ENCODE assay signal across 10 cellular contexts in the genomic region with DNA sequence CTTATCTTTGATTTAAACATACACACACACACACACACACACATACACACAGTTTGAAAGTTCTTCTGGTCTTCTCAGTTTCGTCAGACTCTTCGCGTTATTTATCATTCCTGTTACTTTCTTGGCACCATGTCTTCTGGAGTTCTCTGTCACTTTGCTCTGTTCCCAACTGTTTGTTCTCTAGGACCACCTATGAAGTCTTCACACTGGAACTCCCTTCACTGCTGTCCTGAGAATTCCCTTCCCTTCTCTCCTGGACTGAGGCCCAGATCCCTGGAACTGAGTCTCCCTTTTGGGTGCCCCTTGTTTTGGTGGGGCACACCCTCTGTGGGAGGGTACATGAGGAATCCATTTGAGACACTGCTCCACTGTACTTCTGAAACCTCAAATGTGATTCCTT. TPM values are rescaled to one million over a fixed set of nuclear protein-coding genes. Genes with fewer than 3 reads are reported as not detected.
DNase-seq lines count a peak whose midpoint lies in the region; ATAC-seq and TF ChIP-seq lines count a peak whose summit lies in the region.
"Had no signal": no experiment of that assay in that cellular context is flagged by ENCODE, and none has a peak within 500 bp of the region (broad histone marks: within the 10 kb centered on the region; RNA-seq: fewer than 3 reads in every experiment).

No MANE protein-coding gene starts in this region.

- H3K36me3 ChIP-seq in neuronal stem cell (replicated peaks in 1 of 2; ENCODE audit: control insufficient read depth in 2 of 2, insufficient read depth in 2 of 2, low read length in 2 of 2) (no peaks in the 10 kb centered on the region), upper lobe of right lung (no peaks in the 10 kb centered on the region), mammary epithelial cell (ENCODE audit: insufficient read depth, low read length) (no peaks in the 10 kb centered on the region)

- CTCF ChIA-PET in mammary epithelial cell (lab: Charles Lee; ENCODE audit: low non-redundant PET): interaction anchor here (0.6 to 1.4 kb wide), 5 partner anchors 49 to 238 kb away, joined by 3 to 86 read pairs (median 8); a partner anchor contains a TSS

- no TSS peak for BruUV-seq in mammary epithelial cell (replicated peaks; lab: Mats Ljungman, UMichigan)

- H3K9me3 ChIP-seq in neuronal stem cell (replicated peaks in 1 of 2; ENCODE audit: control insufficient read depth in 2 of 2, insufficient read depth in 1 of 2, low read depth in 1 of 2, low read length in 2 of 2) (no peaks in the 10 kb centered on the region), upper lobe of right lung (no peaks in the 10 kb centered on the region), mammary epithelial cell (replicated peaks; ENCODE audit: insufficient read depth, low read length) (no peaks in the 10 kb centered on the region)

- H3K4me2 ChIP-seq in neuronal stem cell (ENCODE audit: insufficient read depth, low read length, poor library complexity, severe bottlenecking): no peak overlapping the region
- H3K4me2 ChIP-seq in mammary epithelial cell (ENCODE audit: insufficient read depth, low read depth, low read length): no peak overlapping the region

- DNase-seq in amniotic epithelial cell (ENCODE audit: low read depth): peak; percentile 76
- peak; percentile 58 for DNase-seq in fibroblast of villous mesenchyme (ENCODE audit: low read depth)
- DNase-seq in neuronal stem cell (ENCODE audit: low spot score): no peak
- no peak for DNase-seq in upper lobe of right lung
- no peak for DNase-seq in AG08395 (ENCODE audit: low spot score)
- DNase-seq in ecto neural progenitor cell (ENCODE audit: low spot score): no peak
- DNase-seq in mammary epithelial cell: no peak
- DNase-seq: activated B cell treated with CpG ODN at 0.5 μM for 24 hours; stimulated activated naive B cell treated with anti-CD40 and anti-IgM and Interleukin-4, amounts not matched to agents 10 μg/mL and 1 μg/mL and 100 μg/mL, for 72 hours had no signal

- H2BK12ac ChIP-seq in neuronal stem cell (ENCODE audit: low read length): no peak overlapping the region

- no peak for TF ChIP-seq CTCF in fibroblast of villous mesenchyme (IDR thresholded peaks at IDR 0.05; ENCODE audit: insufficient read depth, low read depth, low read length)
- TF ChIP-seq CTCF in upper lobe of right lung (IDR thresholded peaks at IDR 0.05): no peak
- TF ChIP-seq CTCF in mammary epithelial cell (conservative IDR thresholded peaks at IDR 0.05 in 1 of 2, IDR thresholded peaks at IDR 0.05 in 1 of 2; ENCODE audit: extremely low read depth in 1 of 2, insufficient read depth in 1 of 2, low read depth in 1 of 2, low read length in 2 of 2): no peak

- dilution Hi-C loops in mammary epithelial cell (cut with HindIII; ENCODE audit: low sequenced_read_pairs): loop anchor here (25.0 kb wide), 1 partner anchor 180 kb away; no protein-coding TSS in a partner anchor

- H3K14ac ChIP-seq in neuronal stem cell (ENCODE audit: low read length): no peak overlapping the region

- H3K4ac ChIP-seq in neuronal stem cell (ENCODE audit: low read length): no peak overlapping the region

- no peak overlapping the region for H2BK120ac ChIP-seq in neuronal stem cell (ENCODE audit: low read depth, low read length)

- no peak overlapping the region for H4K8ac ChIP-seq in neuronal stem cell (ENCODE audit: low read depth, low read length)

- no peak overlapping the region for H2AFZ ChIP-seq in neuronal stem cell (ENCODE audit: low read length)
- H2AFZ ChIP-seq in mammary epithelial cell (ENCODE audit: low read depth, low read length): no peak overlapping the region

- no peak overlapping the region for H3K27ac ChIP-seq in neuronal stem cell (replicated peaks; ENCODE audit: low read length)
- H3K27ac ChIP-seq in upper lobe of right lung: peak overlapping the region; percentile 49
- H3K27ac ChIP-seq in mammary epithelial cell (ENCODE audit: insufficient read depth, low read depth, low read length): no peak overlapping the region

- intact Hi-C loops in upper lobe of right lung (cut with DNase I) (loop anchor here (5.0 kb wide), 1 partner anchor 190 kb away; no protein-coding TSS in a partner anchor), mammary epithelial cell (cut with micrococcal nuclease) (loop anchor here (2.0 to 10.0 kb wide), 2 partner anchors 437 to 515 kb away; no protein-coding TSS in a partner anchor)

- no peak overlapping the region for H3K4me3 ChIP-seq in fibroblast of villous mesenchyme (ENCODE audit: low read depth, low read length)
- H3K4me3 ChIP-seq in neuronal stem cell (ENCODE audit: low read length in 2 of 2): no peak overlapping the region
- H3K4me3 ChIP-seq in upper lobe of right lung: no peak overlapping the region
- H3K4me3 ChIP-seq in mammary epithelial cell (replicated peaks in 1 of 3; ENCODE audit: insufficient read depth in 1 of 3, low read depth in 2 of 3, low read length in 3 of 3): no peak overlapping the region

- no peak overlapping the region for H3K9ac ChIP-seq in neuronal stem cell (ENCODE audit: low read depth, low read length, poor library complexity)
- no peak overlapping the region for H3K9ac ChIP-seq in mammary epithelial cell (ENCODE audit: insufficient read depth, low read length)

- H2BK5ac ChIP-seq in neuronal stem cell (ENCODE audit: low read length): no peak overlapping the region

- H2BK15ac ChIP-seq in neuronal stem cell (ENCODE audit: low read length): peak overlapping the region; percentile 25

- H4K91ac ChIP-seq in neuronal stem cell (ENCODE audit: low read depth, low read length, poor library complexity): no peak overlapping the region

- H3K79me1 ChIP-seq in neuronal stem cell (ENCODE audit: low read depth, low read length): peaks cover 2% of the 10 kb centered on the region

- H3K27me3 ChIP-seq in neuronal stem cell (ENCODE audit: control insufficient read depth in 3 of 3, insufficient read depth in 3 of 3, low read depth in 1 of 3, low read length in 3 of 3) (no peaks in the 10 kb centered on the region), upper lobe of right lung (no peaks in the 10 kb centered on the region), mammary epithelial cell (ENCODE audit: insufficient read depth, low read length) (no peaks in the 10 kb centered on the region)

- no peak overlapping the region for H2AK5ac ChIP-seq in neuronal stem cell (ENCODE audit: low read depth, low read length)

- H3K4me1 ChIP-seq in neuronal stem cell (ENCODE audit: control insufficient read depth in 2 of 2, insufficient read depth in 1 of 2, low read depth in 1 of 2, low read length in 2 of 2) (peaks cover 2 to 3% of the 10 kb centered on the region in 2 donors), upper lobe of right lung (peaks cover 17% of the 10 kb centered on the region), mammary epithelial cell (ENCODE audit: insufficient read depth, low read length) (peaks cover 21% of the 10 kb centered on the region)

- no CpG with 5 or more reads among the region's 3 CpGs for WGBS in neuronal stem cell (ENCODE audit: extremely low coverage in 2 of 2, insufficient read length in 2 of 2, insufficient replicate concordance in 1 of 2), 2 donors
- WGBS in mammary epithelial cell (ENCODE audit: low coverage, missing lambda C conversion rate): 93% methylated on average over 3 of the region's 3 CpGs

- no peak overlapping the region for H3K23ac ChIP-seq in neuronal stem cell (ENCODE audit: low read depth, low read length, poor library complexity)

- no peaks in the 10 kb centered on the region for H4K20me1 ChIP-seq in mammary epithelial cell (ENCODE audit: insufficient read depth, low read length)

- in situ Hi-C loops in mammary epithelial cell (cut with MboI; ENCODE audit: low sequenced_read_pairs in 2 of 2): loop anchor here (5.0 to 25.0 kb wide), 2 partner anchors 190 to 505 kb away; a partner anchor contains a TSS

- ATAC-seq in upper lobe of right lung: peak; percentile 4
- no peak for ATAC-seq in HG03457 (IDR thresholded peaks at IDR 0.05; ENCODE audit: unreplicated experiment)

- H3K18ac ChIP-seq in neuronal stem cell (ENCODE audit: low read length): no peak overlapping the region

- no peaks in the 10 kb centered on the region for H3K79me2 ChIP-seq in mammary epithelial cell (ENCODE audit: insufficient read depth, low read length)

RNA-seq across cellular contexts. Expression of a gene that starts 30.5 kb away (rescaled TPM):
- total RNA-seq in fibroblast of villous mesenchyme: 4.7 and 6.4 TPM in 2 replicates
- polyA plus RNA-seq in neuronal stem cell (2013, experiment 1 of 2): 2.5 TPM
- 3.3 TPM for polyA plus RNA-seq in neuronal stem cell (2013, experiment 2 of 2)
- total RNA-seq in upper lobe of right lung: 3.4 TPM
- 1 to 10 TPM; 1.2 to 6.5 TPM for total RNA-seq in mammary epithelial cell
- 2.0 TPM for polyA plus RNA-seq in mammary epithelial cell
- polyA minus RNA-seq in mammary epithelial cell: 0.31 TPM

Comparison
In these comparisons a context has a peak if more than half of its experiments do, and no peak if none do; other contexts are left out.
1. DNase-seq: peak in amniotic epithelial cell (single experiment) and fibroblast of villous mesenchyme (single experiment); none in neuronal stem cell (single experiment), upper lobe of right lung (single experiment), AG08395 (single experiment), ecto neural progenitor cell (single experiment) and mammary epithelial cell (single experiment).